Comparison of ENCODE assay signal across 27 cellular contexts in genomic region chr10:112908507-112908906, GRCh38.
"Had no signal": no experiment of that assay in that cellular context is flagged by ENCODE, and none has a peak within 500 bp of the region (broad histone marks: within the 10 kb centered on the region; RNA-seq: fewer than 3 reads in every experiment).

No MANE protein-coding gene starts in this region.

- ATAC-seq: natural killer cell treated with Interleukin-12 subunit alpha and Interleukin-12 subunit beta and Interleukin-15 and Interleukin-18, amount 100 ng/mL, for 72 hours; stimulated activated naive CD8-positive, alpha-beta T cell treated with anti-CD3 and anti-CD28 coated beads, Interleukin-15, amount 100 ng/mL, for 72 hours had no signal

- H3K27ac Mint-ChIP-seq: immature natural killer cell; mesothelial cell of epicardium; naive B cell; natural killer cell treated with Interleukin-12 subunit alpha and Interleukin-12 subunit beta and Interleukin-15 and Interleukin-18, amount 100 ng/mL, for 72 hours; stimulated activated memory B cell treated with anti-CD40 and anti-IgM and Interleukin-4, amounts not matched to agents 10 μg/mL and 1 μg/mL and 100 μg/mL, for 72 hours; stimulated activated naive CD8-positive, alpha-beta T cell treated with anti-CD3 and anti-CD28 coated beads, Interleukin-15, amount 100 ng/mL, for 72 hours; type B pancreatic cell had no signal

- H3K4me1 ChIP-seq: left ventricle myocardium inferior, prostate gland, sigmoid colon, tibial nerve had no signal

- H3K36me3 ChIP-seq: left ventricle myocardium inferior, ovary, prostate gland, sigmoid colon, tibial nerve, uterus had no signal

- H3K27me3 ChIP-seq: ovary, sigmoid colon, tibial nerve, uterus had no signal

- DNase-seq: hypothalamus; immature natural killer cell; kidney; left colon; left ventricle myocardium inferior; naive B cell; ovary; retina; right cardiac atrium; sigmoid colon; stimulated activated CD4-positive, alpha-beta T cell treated with anti-CD3 and anti-CD28 coated beads, Interleukin-1b, Interleukin-23, amount 100 ng/mL, for 48 hours; stimulated activated CD4-positive, alpha-beta T cell treated with anti-CD3 and anti-CD28 coated beads, Interleukin-2, amount 100 ng/mL, for 48 hours; stimulated activated CD4-positive, alpha-beta T cell treated with anti-CD3 and anti-CD28 coated beads, Interleukin-4, amount 100 ng/mL, for 4 hours; stimulated activated CD8-positive, alpha-beta memory T cell treated with anti-CD3 and anti-CD28 coated beads, Interleukin-4, amount 100 ng/mL, for 48 hours; stimulated activated naive CD4-positive, alpha-beta T cell treated with Interleukin-2 at 50 U/mL for 16 hours; stimulated activated naive CD8-positive, alpha-beta T cell treated with anti-CD3 and anti-CD28 coated beads, Interleukin-15, amount 100 ng/mL, for 72 hours; substantia nigra; uterus had no signal

- H3K9me3 ChIP-seq: left ventricle myocardium inferior, ovary, prostate gland, sigmoid colon, tibial nerve, uterus had no signal

- H3K36me3 Mint-ChIP-seq: immature natural killer cell; mesothelial cell of epicardium; naive B cell; natural killer cell treated with Interleukin-12 subunit alpha and Interleukin-12 subunit beta and Interleukin-15 and Interleukin-18, amount 100 ng/mL, for 72 hours; stimulated activated memory B cell treated with anti-CD40 and anti-IgM and Interleukin-4, amounts not matched to agents 10 μg/mL and 1 μg/mL and 100 μg/mL, for 72 hours; type B pancreatic cell had no signal

- H3K4me3 Mint-ChIP-seq: immature natural killer cell; mesothelial cell of epicardium; naive B cell; natural killer cell treated with Interleukin-12 subunit alpha and Interleukin-12 subunit beta and Interleukin-15 and Interleukin-18, amount 100 ng/mL, for 72 hours; stimulated activated memory B cell treated with anti-CD40 and anti-IgM and Interleukin-4, amounts not matched to agents 10 μg/mL and 1 μg/mL and 100 μg/mL, for 72 hours; stimulated activated naive CD8-positive, alpha-beta T cell treated with anti-CD3 and anti-CD28 coated beads, Interleukin-15, amount 100 ng/mL, for 72 hours; type B pancreatic cell had no signal

- FAIRE-seq: islet of Langerhans, kidney, small intestine had no signal

- H3K27me3 Mint-ChIP-seq: stimulated activated memory B cell treated with anti-CD40 and anti-IgM and Interleukin-4, amounts not matched to agents 10 μg/mL and 1 μg/mL and 100 μg/mL, for 72 hours; stimulated activated naive CD8-positive, alpha-beta T cell treated with anti-CD3 and anti-CD28 coated beads, Interleukin-15, amount 100 ng/mL, for 72 hours had no signal

- H3K27ac ChIP-seq: left ventricle myocardium inferior, ovary, prostate gland, sigmoid colon, tibial nerve, uterus had no signal

- H3K4me1 Mint-ChIP-seq: immature natural killer cell; naive B cell; stimulated activated memory B cell treated with anti-CD40 and anti-IgM and Interleukin-4, amounts not matched to agents 10 μg/mL and 1 μg/mL and 100 μg/mL, for 72 hours; stimulated activated naive CD8-positive, alpha-beta T cell treated with anti-CD3 and anti-CD28 coated beads, Interleukin-15, amount 100 ng/mL, for 72 hours had no signal

- H3K4me3 ChIP-seq: left ventricle myocardium inferior, lung, ovary, prostate gland, sigmoid colon, tibial nerve, uterus had no signal

- H3K9me3 Mint-ChIP-seq: immature natural killer cell; mesothelial cell of epicardium; natural killer cell treated with Interleukin-12 subunit alpha and Interleukin-12 subunit beta and Interleukin-15 and Interleukin-18, amount 100 ng/mL, for 72 hours; stimulated activated memory B cell treated with anti-CD40 and anti-IgM and Interleukin-4, amounts not matched to agents 10 μg/mL and 1 μg/mL and 100 μg/mL, for 72 hours; type B pancreatic cell had no signal
